In genomic region chr7:44131173-44132009, GRCh38 we compare ENCODE assay signal across 11 cellular contexts. TPM values are rescaled to one million over a fixed set of nuclear protein-coding genes. Genes with fewer than 3 reads are reported as not detected.
DNase-seq lines count a peak whose midpoint lies in the region; TF ChIP-seq lines count a peak whose summit lies in the region.
"Had no signal": no experiment of that assay in that cellular context is flagged by ENCODE, and none has a peak within 500 bp of the region (broad histone marks: within the 10 kb centered on the region; RNA-seq: fewer than 3 reads in every experiment).

No MANE protein-coding gene starts in this region.

- 83% methylated on average over 12 of the region's 12 CpGs for whole genome bisulfite sequencing in SK-N-SH (ENCODE audit: low lambda C conversion rate)

- H3K27ac ChIP-seq in SK-N-SH (ENCODE audit: low read depth in 2 of 2, low read length in 1 of 2): no peak overlapping the region
- H3K27ac ChIP-seq in Peyer's patch: no peak overlapping the region
- no peak overlapping the region for H3K27ac ChIP-seq in ascending aorta
- H3K27ac ChIP-seq: thoracic aorta had no signal

- intact Hi-C loops in ascending aorta (cut with DNase I): no loop called here

- H3K9me2 ChIP-seq in SK-N-SH: no peaks in the 10 kb centered on the region

- POLR2A ChIA-PET in SK-N-SH (lab: Yijun Ruan, JAX): interaction anchor here (1.8 kb wide), 1 partner anchor 9 kb away, joined by 9 read pairs; the partner anchor contains the start of gene POLD2

- H3K4me1 ChIP-seq in BE2C: no peaks in the 10 kb centered on the region
- H3K4me1 ChIP-seq in SK-N-SH (ENCODE audit: control insufficient read depth in 1 of 2, insufficient read depth in 2 of 2, low read depth in 1 of 2, low read length in 1 of 2): no peaks in the 10 kb centered on the region; a peak in 1 of 4 replicates
- no peaks in the 10 kb centered on the region for H3K4me1 ChIP-seq in Peyer's patch
- no peaks in the 10 kb centered on the region for H3K4me1 ChIP-seq in ascending aorta

- CTCF ChIA-PET in SK-N-SH (lab: Yijun Ruan, JAX): interaction anchor here (0.6 to 2.3 kb wide), 13 partner anchors 9 to 331 kb away, joined by 3 to 11 read pairs (median 5); partner anchors contain the start of genes GCK, MYL7 and YKT6

- TF ChIP-seq CTCF in BE2C (IDR thresholded peaks at IDR 0.05; ENCODE audit: low read depth, low read length) (peak; percentile 48), SK-N-SH (IDR thresholded peaks at IDR 0.05) (peak; percentile 50), Peyer's patch (IDR thresholded peaks at IDR 0.05) (peak in 2 of 6 experiments; percentile 19 to 22), ascending aorta (IDR thresholded peaks at IDR 0.05) (no peak)

- no peak overlapping the region for H3K4me2 ChIP-seq in SK-N-SH

- H3K79me2 ChIP-seq in SK-N-SH (ENCODE audit: insufficient read depth): no peaks in the 10 kb centered on the region

- no peak for TF ChIP-seq EP300 in SK-N-SH (IDR thresholded peaks at IDR 0.05; ENCODE audit: borderline replicate concordance in 1 of 2, low read depth in 1 of 2, low read length in 1 of 2)

- no peaks in the 10 kb centered on the region for H3F3A ChIP-seq in SK-N-SH (replicated peaks; ENCODE audit: insufficient read depth)

- no peak overlapping the region for H2AFZ ChIP-seq in SK-N-SH (ENCODE audit: low read depth)

- H3K27me3 ChIP-seq in BE2C (no peaks in the 10 kb centered on the region), SK-N-SH (ENCODE audit: insufficient read depth) (no peaks in the 10 kb centered on the region), Peyer's patch (no peaks in the 10 kb centered on the region), ascending aorta (no peaks in the 10 kb centered on the region)

- H3K9me3 ChIP-seq in BE2C (no peaks in the 10 kb centered on the region), SK-N-SH (no peaks in the 10 kb centered on the region), Peyer's patch (no peaks in the 10 kb centered on the region), ascending aorta (no peaks in the 10 kb centered on the region)
- H3K9me3 ChIP-seq: thoracic aorta had no signal

- H3K4me3 ChIP-seq in BE2C (ENCODE audit: low read depth, low read length) (no peak overlapping the region), SK-N-SH (ENCODE audit: low read depth in 2 of 2, low read length in 1 of 2) (no peak overlapping the region), Peyer's patch (no peak overlapping the region), ascending aorta (no peak overlapping the region)
- H3K4me3 ChIP-seq: thoracic aorta had no signal

- no peaks in the 10 kb centered on the region for H4K20me1 ChIP-seq in SK-N-SH (ENCODE audit: insufficient read depth)

- peak; percentile 61 for TF ChIP-seq RAD21 in SK-N-SH (IDR thresholded peaks at IDR 0.05; ENCODE audit: low read length)

- no peak for TF ChIP-seq POLR2A in Peyer's patch (IDR thresholded peaks at IDR 0.05)

- DNase-seq in BE2C (no peak), HT-29 (ENCODE audit: low spot score) (peak; percentile 66), SK-N-SH (peak; percentile 36), iris pigment epithelial cell (ENCODE audit: low read depth) (peak; percentile 8), COR-L47 (lab: John Stamatoyannopoulos, UW) (no peak), Peyer's patch (no peak), ascending aorta (ENCODE audit: low spot score in 2 of 2) (no peak), GDM1 (lab: John Stamatoyannopoulos, UW) (no peak)
- DNase-seq: activated naive CD4-positive, alpha-beta T cell treated with anti-CD3 and anti-CD28 coated beads, Interleukin-2, amount 10 ng/mL, durations not matched to agents 7 days and 5 days had no signal

- H3K36me3 ChIP-seq in BE2C (no peaks in the 10 kb centered on the region), SK-N-SH (replicated peaks in 1 of 2; ENCODE audit: control insufficient read depth in 1 of 2, insufficient read depth in 2 of 2, low read length in 1 of 2) (no peaks in the 10 kb centered on the region), Peyer's patch (no peaks in the 10 kb centered on the region), ascending aorta (no peaks in the 10 kb centered on the region)
- H3K36me3 ChIP-seq: thoracic aorta had no signal

- no peak overlapping the region for H3K9ac ChIP-seq in SK-N-SH

TF ChIP-seq in SK-N-SH, 30 proteins besides CTCF, POLR2A, EP300 and RAD21:
- TF ChIP-seq SMC3 (IDR thresholded peaks at IDR 0.05; ENCODE audit: low read depth, low read length) (peak; percentile 63), YY1 (IDR thresholded peaks at IDR 0.05; ENCODE audit: low read depth) (no peak), TAF1 (IDR thresholded peaks at IDR 0.05; ENCODE audit: borderline replicate concordance, low read depth, low read length) (no peak)

RNA-seq across cellular contexts. Expression of gene POLD2, which starts 8.0 kb away (rescaled TPM):
- 398 TPM for polyA plus RNA-seq in BE2C (2012; ENCODE audit: insufficient read depth, insufficient read length, low read depth)
- 258 and 277 TPM in 2 replicates for total RNA-seq in HT-29 (2014; rRNA removed; shearing (Covaris generic))
- polyA plus RNA-seq in SK-N-SH (2012; rRNA removed): 163 and 194 TPM in 2 replicates
- 97.4 and 129 TPM in 2 replicates for polyA plus RNA-seq in SK-N-SH (2012; cell fraction: cytosol; rRNA removed)
- polyA plus RNA-seq in SK-N-SH (2012; cell fraction: nucleus; rRNA removed): 209 and 258 TPM in 2 replicates
- total RNA-seq in Peyer's patch (10 to 100 TPM in 3 of 4 donors, 1 to 10 TPM in 1; 7.4 to 80.9 (median 28.4) TPM), ascending aorta (97.0 TPM)

RNA-seq across cellular contexts. Expression of gene MYL7, which starts 9.7 kb away (rescaled TPM):
- not detected for polyA plus RNA-seq in BE2C (2012; ENCODE audit: insufficient read depth, insufficient read length, low read depth)
- total RNA-seq in HT-29 (2014; rRNA removed; shearing (Covaris generic)): not detected in 2 replicates
- polyA plus RNA-seq in SK-N-SH (2012; rRNA removed): 0.47 TPM in 1 of 2 replicates, not detected in the other
- polyA plus RNA-seq in SK-N-SH (2012; cell fraction: cytosol; rRNA removed): 0.08 and 0.22 TPM in 2 replicates
- polyA plus RNA-seq in SK-N-SH (2012; cell fraction: nucleus; rRNA removed): 0.61 and 1.9 TPM in 2 replicates
- total RNA-seq in Peyer's patch (not detected), ascending aorta (not detected)
- total RNA-seq: NCI-H460, thoracic aorta had no signal

RNA-seq across cellular contexts. Expression of gene AEBP1, which starts 27.2 kb away (rescaled TPM):
- 21.3 TPM for polyA plus RNA-seq in BE2C (2012; ENCODE audit: insufficient read depth, insufficient read length, low read depth)
- total RNA-seq in HT-29 (2014; rRNA removed; shearing (Covaris generic)): not detected in 2 replicates
- polyA plus RNA-seq in SK-N-SH (2012; rRNA removed): 40.3 and 105 TPM in 2 replicates
- 36.3 and 54.8 TPM in 2 replicates for polyA plus RNA-seq in SK-N-SH (2012; cell fraction: cytosol; rRNA removed)
- 278 and 326 TPM in 2 replicates for polyA plus RNA-seq in SK-N-SH (2012; cell fraction: nucleus; rRNA removed)
- total RNA-seq in Peyer's patch: 100 to 1,000 TPM in 1 of 4 donors, 10 to 100 TPM in 3; 20.1 to 127 (median 58.0) TPM
- total RNA-seq in ascending aorta: 1,349 TPM
- total RNA-seq: NCI-H460 had no signal

RNA-seq across cellular contexts. Expression of gene POLM, which starts 49.1 kb away (rescaled TPM):
- polyA plus RNA-seq in BE2C (2012; ENCODE audit: insufficient read depth, insufficient read length, low read depth): 21.3 TPM
- total RNA-seq in HT-29 (2014; rRNA removed; shearing (Covaris generic)): 20.0 and 22.9 TPM in 2 replicates
- 17.4 and 23.1 TPM in 2 replicates for polyA plus RNA-seq in SK-N-SH (2012; rRNA removed)
- polyA plus RNA-seq in SK-N-SH (2012; cell fraction: cytosol; rRNA removed): 4.2 and 7.5 TPM in 2 replicates
- 117 and 123 TPM in 2 replicates for polyA plus RNA-seq in SK-N-SH (2012; cell fraction: nucleus; rRNA removed)
- total RNA-seq in Peyer's patch (100 to 1,000 TPM in 2 of 4 donors, 10 to 100 TPM in 2; 49.5 to 150 (median 90.8) TPM), ascending aorta (58.8 TPM)

RNA-seq across cellular contexts. Expression of gene GCK, which starts 57.8 kb away (rescaled TPM):
- polyA plus RNA-seq in BE2C (2012; ENCODE audit: insufficient read depth, insufficient read length, low read depth): not detected
- total RNA-seq in HT-29 (2014; rRNA removed; shearing (Covaris generic)): not detected in 2 replicates
- 1.1 and 1.6 TPM in 2 replicates for polyA plus RNA-seq in SK-N-SH (2012; rRNA removed)
- 0.55 and 1.0 TPM in 2 replicates for polyA plus RNA-seq in SK-N-SH (2012; cell fraction: cytosol; rRNA removed)
- 0.83 and 1.1 TPM in 2 replicates for polyA plus RNA-seq in SK-N-SH (2012; cell fraction: nucleus; rRNA removed)
- total RNA-seq in Peyer's patch: not detected
- total RNA-seq in ascending aorta: 2.7 TPM
- total RNA-seq: NCI-H460 had no signal

Comparison
In these comparisons a context has a peak if more than half of its experiments do, and no peak if none do; other contexts are left out.
1. DNase-seq: peak in HT-29 (single experiment), SK-N-SH (single experiment) and iris pigment epithelial cell (single experiment); none in BE2C (single experiment), COR-L47 (single experiment), Peyer's patch (0 of 3), ascending aorta (0 of 2) and GDM1 (single experiment).
2. CTCF ChIP-seq: peak in BE2C (single experiment) and SK-N-SH (single experiment); none in ascending aorta (0 of 3).
3. RNA of gene AEBP1, which starts 27.2 kb away (total RNA-seq): 1,349 TPM in ascending aorta (single experiment) and 20.1 to 127 TPM in Peyer's patch; not detected in HT-29; every median in the first group is over 10 times any median in the second.